ENCODE assay signal across 8 cellular contexts in genomic region chr6:25991785-25992412, GRCh38. TPM values are rescaled to one million over a fixed set of nuclear protein-coding genes. Genes with fewer than 3 reads are reported as not detected.
A peak's percentile ranks its signal among the peaks of the same experiment; 100 is the strongest.
DNase-seq lines count a peak whose midpoint lies in the region; ATAC-seq and TF ChIP-seq lines count a peak whose summit lies in the region.

No MANE protein-coding gene starts in this region.

- H3K27me3 Mint-ChIP-seq in CD4-positive, alpha-beta memory T cell, result no peaks in the 10 kb centered on the region
- no peaks in the 10 kb centered on the region for H3K27me3 Mint-ChIP-seq in stimulated activated memory B cell treated with anti-CD40 and anti-IgM and Interleukin-4, amounts not matched to agents 10 μg/mL and 1 μg/mL and 100 μg/mL, for 72 hours

- TF ChIP-seq CTCF in OCI-LY3 (IDR thresholded peaks at IDR 0.05; ENCODE audit: low read depth, low read length), result no peak
- no peak for TF ChIP-seq CTCF in esophagus muscularis mucosa (IDR thresholded peaks at IDR 0.05)

- no peaks in the 10 kb centered on the region for H3K79me2 ChIP-seq in OCI-LY3 (ENCODE audit: low read length)

- H3K27ac Mint-ChIP-seq in CD4-positive, alpha-beta memory T cell, result peak overlapping the region; percentile 89 to 96 (median 94)
- peak overlapping the region; percentile 98 for H3K27ac Mint-ChIP-seq in stimulated activated memory B cell treated with anti-CD40 and anti-IgM and Interleukin-4, amounts not matched to agents 10 μg/mL and 1 μg/mL and 100 μg/mL, for 72 hours

- TF ChIP-seq POLR2A in esophagus muscularis mucosa (IDR thresholded peaks at IDR 0.05; ENCODE audit: low read depth), result no peak

- ATAC-seq in GM19467 (IDR thresholded peaks at IDR 0.05; ENCODE audit: unreplicated experiment) (peak; percentile 39), HG03571 (IDR thresholded peaks at IDR 0.05; ENCODE audit: unreplicated experiment) (peak; percentile 58)
- ATAC-seq in stimulated activated memory B cell treated with anti-CD40 and anti-IgM and Interleukin-4, amounts not matched to agents 10 μg/mL and 1 μg/mL and 100 μg/mL, for 72 hours, result peak; percentile 79

- H3K4me1 Mint-ChIP-seq in CD4-positive, alpha-beta memory T cell, result peaks cover 10 to 23% (median 16%) of the 10 kb centered on the region in 4 donors
- peaks cover 39% of the 10 kb centered on the region for H3K4me1 Mint-ChIP-seq in stimulated activated memory B cell treated with anti-CD40 and anti-IgM and Interleukin-4, amounts not matched to agents 10 μg/mL and 1 μg/mL and 100 μg/mL, for 72 hours

- peak overlapping the region; percentile 84 for H3K4me2 ChIP-seq in OCI-LY3 (ENCODE audit: low read length)

- peaks cover 8 to 23% of the 10 kb centered on the region in 2 donors for H3K36me3 Mint-ChIP-seq in CD4-positive, alpha-beta memory T cell
- H3K36me3 Mint-ChIP-seq in stimulated activated memory B cell treated with anti-CD40 and anti-IgM and Interleukin-4, amounts not matched to agents 10 μg/mL and 1 μg/mL and 100 μg/mL, for 72 hours, result peaks cover 16% of the 10 kb centered on the region

- DNase-seq in CD4-positive, alpha-beta memory T cell, result peak in 1 of 5 donors; percentile 62
- peak; percentile 61 to 70 for DNase-seq in activated T-cell treated with anti-CD3 and anti-CD28 coated beads, Interleukin-2, amount 50 U/mL, for 48 hours
- DNase-seq in esophagus muscularis mucosa (ENCODE audit: extremely low spot score), result peak; percentile 93

- H4K20me1 ChIP-seq in OCI-LY3 (ENCODE audit: insufficient read depth, low read length), result no peaks in the 10 kb centered on the region

- no peaks in the 10 kb centered on the region for H3K36me3 ChIP-seq in CD4-positive, alpha-beta memory T cell (ENCODE audit: insufficient read depth, low read length)
- H3K36me3 ChIP-seq in OCI-LY3 (replicated peaks; ENCODE audit: low read depth, low read length), result peaks cover 2% of the 10 kb centered on the region
- peaks cover 0 to 4% (median 0%) of the 10 kb centered on the region in 4 donors for H3K36me3 ChIP-seq in esophagus muscularis mucosa
- peaks cover 0 to 3% of the 10 kb centered on the region in 2 donors for H3K36me3 ChIP-seq in mucosa of rectum (ENCODE audit: control insufficient read depth in 2 of 2, insufficient read depth in 2 of 2, low read length in 2 of 2)

- no peaks in the 10 kb centered on the region for H3K4me1 ChIP-seq in CD4-positive, alpha-beta memory T cell (ENCODE audit: insufficient read depth, low read length)
- no peaks in the 10 kb centered on the region for H3K4me1 ChIP-seq in OCI-LY3 (ENCODE audit: low read length)
- H3K4me1 ChIP-seq in esophagus muscularis mucosa, result peaks cover 11 to 26% (median 20%) of the 10 kb centered on the region in 4 donors
- H3K4me1 ChIP-seq in mucosa of rectum (ENCODE audit: control insufficient read depth in 2 of 2, insufficient read depth in 2 of 2, low read length in 2 of 2), result peaks cover 8 to 13% of the 10 kb centered on the region in 2 donors

- H3K27me3 ChIP-seq in CD4-positive, alpha-beta memory T cell (ENCODE audit: insufficient read depth, low read length), result no peaks in the 10 kb centered on the region
- H3K27me3 ChIP-seq in OCI-LY3 (ENCODE audit: low read depth, low read length), result no peaks in the 10 kb centered on the region
- H3K27me3 ChIP-seq in esophagus muscularis mucosa, result no peaks in the 10 kb centered on the region
- no peaks in the 10 kb centered on the region for H3K27me3 ChIP-seq in mucosa of rectum (ENCODE audit: control insufficient read depth in 2 of 2, insufficient read depth in 2 of 2, low read length in 2 of 2)

- WGBS in esophagus muscularis mucosa, result 3% methylated on average over 26 of the region's 30 CpGs

- peak overlapping the region; percentile 72 to 95 for H3K4me3 ChIP-seq in CD4-positive, alpha-beta memory T cell (ENCODE audit: low read length in 2 of 2)
- peak overlapping the region; percentile 85 for H3K4me3 ChIP-seq in OCI-LY3 (ENCODE audit: low read length)
- peak overlapping the region; percentile 63 to 75 (median 68) for H3K4me3 ChIP-seq in esophagus muscularis mucosa
- H3K4me3 ChIP-seq in mucosa of rectum (ENCODE audit: low read length in 2 of 2), result peak overlapping the region; percentile 95

- peak overlapping the region; percentile 91 to 95 (median 94) for H3K4me3 Mint-ChIP-seq in CD4-positive, alpha-beta memory T cell
- peak overlapping the region; percentile 99 for H3K4me3 Mint-ChIP-seq in stimulated activated memory B cell treated with anti-CD40 and anti-IgM and Interleukin-4, amounts not matched to agents 10 μg/mL and 1 μg/mL and 100 μg/mL, for 72 hours

- POLR2A ChIA-PET in CD4-positive, alpha-beta memory T cell (lab: Charles Lee; ENCODE audit: partially characterized antibody), result interaction anchor here (0.6 to 4.5 kb wide), 31 partner anchors 9 to 1153 kb away, joined by 3 to 75 read pairs (median 4); partner anchors contain the start of gene TRIM38

- H3K9ac ChIP-seq in OCI-LY3 (ENCODE audit: low read length) (peak overlapping the region; percentile 91), mucosa of rectum (ENCODE audit: low read depth in 1 of 2, low read length in 2 of 2) (peak overlapping the region; percentile 81 to 96)

- H3K9me3 ChIP-seq in CD4-positive, alpha-beta memory T cell (ENCODE audit: control insufficient read depth in 1 of 2, low read length in 2 of 2), result no peaks in the 10 kb centered on the region
- H3K9me3 ChIP-seq in OCI-LY3 (ENCODE audit: insufficient read depth, low read length), result no peaks in the 10 kb centered on the region
- no peaks in the 10 kb centered on the region for H3K9me3 ChIP-seq in esophagus muscularis mucosa
- H3K9me3 ChIP-seq in mucosa of rectum (ENCODE audit: control insufficient read depth in 2 of 2, low read length in 2 of 2), result no peaks in the 10 kb centered on the region

- H3K27ac ChIP-seq in CD4-positive, alpha-beta memory T cell (ENCODE audit: low read depth, low read length), result peak overlapping the region; percentile 64
- peak overlapping the region; percentile 85 for H3K27ac ChIP-seq in OCI-LY3 (ENCODE audit: low read length)
- H3K27ac ChIP-seq in esophagus muscularis mucosa (replicated peaks in 1 of 4), result peak overlapping the region; percentile 88 to 93 (median 90)
- peak overlapping the region; percentile 91 to 93 for H3K27ac ChIP-seq in mucosa of rectum (ENCODE audit: low read depth in 2 of 2, low read length in 2 of 2)

- no peak for TF ChIP-seq EP300 in esophagus muscularis mucosa (IDR thresholded peaks at IDR 0.05)

- intact Hi-C loops in CD4-positive, alpha-beta memory T cell (cut with micrococcal nuclease), result loop anchor here (1.0 to 5.0 kb wide), 5 partner anchors 29 to 272 kb away; partner anchors contain the start of gene TRIM38
- intact Hi-C loops in esophagus muscularis mucosa (cut with DNase I), result no loop called here

- peak overlapping the region; percentile 61; the same call in 1 of the 2 replicates for H2AFZ ChIP-seq in OCI-LY3 (ENCODE audit: low read depth, low read length)

- CTCF ChIA-PET in CD4-positive, alpha-beta memory T cell (lab: Charles Lee; ENCODE audit: partially characterized antibody), result interaction anchor here (0.7 to 5.0 kb wide), 32 partner anchors 8 to 1846 kb away, joined by 3 to 78 read pairs (median 4); partner anchors contain the start of genes SLC17A3 and TRIM38

- no peaks in the 10 kb centered on the region for H3K9me3 Mint-ChIP-seq in CD4-positive, alpha-beta memory T cell
- H3K9me3 Mint-ChIP-seq in stimulated activated memory B cell treated with anti-CD40 and anti-IgM and Interleukin-4, amounts not matched to agents 10 μg/mL and 1 μg/mL and 100 μg/mL, for 72 hours, result no peaks in the 10 kb centered on the region

RNA-seq across cellular contexts. Expression of gene TRIM38, which starts 29.3 kb away (rescaled TPM):
- 10 to 100 TPM; 37.7 TPM for total RNA-seq in CD4-positive, alpha-beta memory T cell
- polyA plus RNA-seq in CD4-positive, alpha-beta memory T cell, result 10 to 100 TPM in 1 of 2 donors, 1 to 10 TPM in 1; 4.5 to 10.0 TPM
- total RNA-seq in esophagus muscularis mucosa, result 1 to 10 TPM; 5.3 to 6.4 (median 5.9) TPM

Comparison
In these comparisons a context has a peak if more than half of its experiments do, and no peak if none do; other contexts are left out.
1. RNA of gene TRIM38, which starts 29.3 kb away (total RNA-seq): 37.7 TPM in CD4-positive, alpha-beta memory T cell; 5.3 to 6.4 TPM in esophagus muscularis mucosa; every median in the first group is over 4 times any median in the second.
2. Peak in every context shown above with its lines, with median percentiles within 50 percentile points of each other: H3K27ac ChIP-seq, H3K4me3 ChIP-seq and ATAC-seq.